ENCODE assay signal across 17 cellular contexts in the genomic region with DNA sequence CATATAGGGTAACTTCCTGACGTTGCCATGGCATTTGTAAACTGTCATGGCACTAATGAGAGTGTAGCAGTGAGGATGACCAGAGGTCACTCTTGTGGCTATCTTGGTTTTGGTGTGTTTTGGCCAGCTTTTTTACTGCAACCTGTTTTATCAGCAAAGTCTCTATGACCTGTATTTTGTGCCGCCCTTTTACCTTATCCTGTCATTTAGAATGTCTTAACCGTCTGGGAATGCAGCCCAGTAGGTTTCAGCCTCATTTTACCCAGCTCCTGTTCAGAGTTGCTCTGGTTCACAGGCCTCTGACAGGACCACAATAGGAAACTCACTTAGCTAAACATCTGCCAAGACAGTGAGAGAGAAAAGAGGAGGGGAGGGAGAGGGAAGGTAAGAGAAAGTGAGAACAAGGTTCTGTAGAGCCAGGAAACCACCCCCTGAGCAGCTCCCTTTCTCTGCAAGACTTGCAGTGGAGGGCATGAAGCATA.
DNase-seq lines count a peak whose midpoint lies in the region; ATAC-seq, FAIRE-seq and TF ChIP-seq lines count a peak whose summit lies in the region.
"Had no signal": no experiment of that assay in that cellular context is flagged by ENCODE, and none has a peak within 500 bp of the region (broad histone marks: within the 10 kb centered on the region; RNA-seq: fewer than 3 reads in every experiment).

No MANE protein-coding gene starts in this region.

- in situ Hi-C loops in GM12878 (cut with MboI), result loop anchor here (5.0 kb wide), 1 partner anchor 297 kb away; no protein-coding TSS in a partner anchor

- POLR2A ChIA-PET in GM12878 (lab: Charles Lee), result interaction anchor here (0.5 to 0.9 kb wide), 6 partner anchors 11 to 238 kb away, joined by 3 to 7 read pairs (median 4); no protein-coding TSS in a partner anchor

- no peak for DNase-seq in GM12878 (ENCODE audit: low read depth, low spot score)
- no peak for DNase-seq in DMS114 treated with DMSO at 0.1 percent for 48 hours (lab: John Stamatoyannopoulos, UW; ENCODE audit: unreplicated experiment)
- DNase-seq in activated T-cell treated with anti-CD3 and anti-CD28 coated beads for 4 hours, result no peak
- no peak for DNase-seq in Ammon's horn (ENCODE audit: low spot score)
- DNase-seq: activated CD4-positive, alpha-beta T cell treated with anti-CD3 and anti-CD28 coated beads, Interleukin-2, amount 50 U/mL, for 4 hours; C1 segment of cervical spinal cord; foreskin melanocyte; naive thymus-derived CD8-positive, alpha-beta T cell; NCI-H446; Peyer's patch had no signal

- H3K27ac ChIP-seq in GM12878 (ENCODE audit: control insufficient read depth, insufficient read depth), result no peak overlapping the region
- H3K27ac ChIP-seq: ascending aorta, Peyer's patch had no signal

- TF ChIP-seq CTCF in GM12878 (IDR thresholded peaks at IDR 0.05 in 2 of 3, conservative IDR thresholded peaks at IDR 0.05 in 1 of 3; ENCODE audit: control insufficient read depth in 2 of 3, extremely low read depth in 1 of 3, insufficient read depth in 1 of 3, low read depth in 3 of 3, low read length in 3 of 3) (no peak), nephron (IDR thresholded peaks at IDR 0.05; ENCODE audit: unreplicated experiment in 3 of 3) (no peak)

- no TSS peak for BruUV-seq in GM12878 (replicated peaks; lab: Mats Ljungman, UMichigan)

- SMC1A ChIA-PET in GM12878 (lab: Charles Lee; ENCODE audit: uncharacterized antibody, unreplicated experiment), result interaction anchor here (0.7 to 1.8 kb wide), 5 partner anchors 11 to 249 kb away, joined by 3 to 4 read pairs (median 3); no protein-coding TSS in a partner anchor

- ATAC-seq in GM18868 (IDR thresholded peaks at IDR 0.05; ENCODE audit: unreplicated experiment), result peak; percentile 79
- peak; percentile 49 for ATAC-seq in HG03354 (IDR thresholded peaks at IDR 0.05; ENCODE audit: poor library complexity, severe bottlenecking, unreplicated experiment)
- peak; percentile 83 for ATAC-seq in GM12878
- no peak for ATAC-seq in GM21360 (IDR thresholded peaks at IDR 0.05; ENCODE audit: unreplicated experiment)
- ATAC-seq: naive thymus-derived CD8-positive, alpha-beta T cell had no signal

- H3K4me3 ChIP-seq in GM12878, result no peak overlapping the region
- H3K4me3 ChIP-seq: ascending aorta, Peyer's patch had no signal

- peak overlapping the region; percentile 27 to 91 (median 72) for H3K27ac Mint-ChIP-seq in nephron
- H3K27ac Mint-ChIP-seq: activated T-helper 2 cell treated with anti-CD3 and anti-CD28 coated beads, Interferon-gamma antibody, Interleukin-2, Interleukin-4, amounts not matched to agents 10 μg/mL and 5 μg/mL and 100 μg/mL, durations not matched to agents 14 hours and 24 hours and 36 hours; naive thymus-derived CD8-positive, alpha-beta T cell had no signal

- peaks cover 15% of the 10 kb centered on the region for H3K4me1 Mint-ChIP-seq in nephron

- H3K27me3 ChIP-seq in GM12878 (replicated peaks in 1 of 2; ENCODE audit: control insufficient read depth in 2 of 2, insufficient read depth in 2 of 2, low read length in 1 of 2), result no peaks in the 10 kb centered on the region
- H3K27me3 ChIP-seq: ascending aorta, Peyer's patch had no signal

- TF ChIP-seq EP300 in GM12878 (IDR thresholded peaks at IDR 0.05; ENCODE audit: borderline replicate concordance in 1 of 2, control insufficient read depth in 1 of 2, low read depth in 2 of 2, low read length in 2 of 2), result no peak

- H3K9ac ChIP-seq in GM12878 (ENCODE audit: control insufficient read depth, insufficient read depth, low read length), result no peak overlapping the region

- H4K20me1 ChIP-seq in GM12878 (ENCODE audit: control insufficient read depth, insufficient read depth), result no peaks in the 10 kb centered on the region

- CTCF ChIA-PET in GM12878 (lab: Yijun Ruan, JAX), result interaction anchor here (0.8 to 5.1 kb wide), 10 partner anchors 10 to 295 kb away, joined by 3 to 46 read pairs (median 3); no protein-coding TSS in a partner anchor

- RAD21 ChIA-PET in GM12878 (lab: Charles Lee; ENCODE audit: unreplicated experiment), result interaction anchor here (0.8 to 1.4 kb wide), 5 partner anchors 11 to 170 kb away, joined by 3 to 8 read pairs (median 3); partner anchors contain the start of gene HSPA2

- H3K4me2 ChIP-seq in GM12878 (ENCODE audit: control insufficient read depth, insufficient read depth), result no peak overlapping the region

- H3K4me1 ChIP-seq in GM12878 (ENCODE audit: control insufficient read depth, insufficient read depth, low read length), result no peaks in the 10 kb centered on the region; the same call in 1 of the 2 replicates
- H3K4me1 ChIP-seq: ascending aorta, Peyer's patch had no signal

- no peaks in the 10 kb centered on the region for H3K27me3 Mint-ChIP-seq in nephron (ENCODE audit: low read depth)

- 55% methylated on average over 3 of the region's 3 CpGs for whole genome bisulfite sequencing in GM12878 (ENCODE audit: insufficient coverage, insufficient replicate concordance, low lambda C conversion rate, missing lambda C conversion rate)

- no peak overlapping the region for H3K4me3 Mint-ChIP-seq in nephron
- H3K4me3 Mint-ChIP-seq: naive thymus-derived CD8-positive, alpha-beta T cell had no signal

- no peaks in the 10 kb centered on the region for H3K79me2 ChIP-seq in GM12878 (ENCODE audit: control insufficient read depth, insufficient read depth, low read length)

- H3K9me3 Mint-ChIP-seq in nephron, result no peaks in the 10 kb centered on the region
- H3K9me3 Mint-ChIP-seq: activated T-helper 2 cell treated with anti-CD3 and anti-CD28 coated beads, Interferon-gamma antibody, Interleukin-2, Interleukin-4, amounts not matched to agents 10 μg/mL and 5 μg/mL and 100 μg/mL, durations not matched to agents 14 hours and 24 hours and 36 hours; naive thymus-derived CD8-positive, alpha-beta T cell had no signal

- H2AFZ ChIP-seq in GM12878 (ENCODE audit: control insufficient read depth, low read depth, low read length), result no peak overlapping the region

- intact Hi-C loops in GM12878 (cut with micrococcal nuclease; ENCODE audit: unreplicated experiment), result loop anchor here (5.0 to 10.0 kb wide), 3 partner anchors 97 to 205 kb away; partner anchors contain the start of gene HSPA2

- TF ChIP-seq POLR2A in GM12878 (IDR thresholded peaks at IDR 0.05; ENCODE audit: low read depth, low read length), result no peak

- H3K36me3 Mint-ChIP-seq in nephron (ENCODE audit: low read depth), result no peaks in the 10 kb centered on the region

- peaks cover 2% of the 10 kb centered on the region; the same call in 1 of the 3 replicates for H3K9me3 ChIP-seq in GM12878 (replicated peaks; ENCODE audit: control insufficient read depth, insufficient read depth, low read length)
- H3K9me3 ChIP-seq: ascending aorta, Peyer's patch had no signal

- no peak for FAIRE-seq in GM12878 (lab: Jason Lieb, UNC)
- FAIRE-seq: G401.6 had no signal

- no peaks in the 10 kb centered on the region for H3K36me3 ChIP-seq in GM12878 (ENCODE audit: control insufficient read depth in 2 of 2, insufficient read depth in 2 of 2, low read length in 1 of 2)
- H3K36me3 ChIP-seq: ascending aorta, Peyer's patch had no signal

- no peak for TF ChIP-seq RAD21 in GM12878 (IDR thresholded peaks at IDR 0.05; ENCODE audit: insufficient read depth, low read depth, low read length)

TF ChIP-seq in GM12878, 131 proteins besides CTCF, POLR2A, EP300 and RAD21 (continues in another document):
- TF ChIP-seq TARDBP (IDR thresholded peaks at IDR 0.05; ENCODE audit: borderline replicate concordance), result no peak
- TF ChIP-seq SIX5 (IDR thresholded peaks at IDR 0.05; ENCODE audit: low read depth, low read length, severe bottlenecking), result no peak
- TF ChIP-seq, protein P1, sequence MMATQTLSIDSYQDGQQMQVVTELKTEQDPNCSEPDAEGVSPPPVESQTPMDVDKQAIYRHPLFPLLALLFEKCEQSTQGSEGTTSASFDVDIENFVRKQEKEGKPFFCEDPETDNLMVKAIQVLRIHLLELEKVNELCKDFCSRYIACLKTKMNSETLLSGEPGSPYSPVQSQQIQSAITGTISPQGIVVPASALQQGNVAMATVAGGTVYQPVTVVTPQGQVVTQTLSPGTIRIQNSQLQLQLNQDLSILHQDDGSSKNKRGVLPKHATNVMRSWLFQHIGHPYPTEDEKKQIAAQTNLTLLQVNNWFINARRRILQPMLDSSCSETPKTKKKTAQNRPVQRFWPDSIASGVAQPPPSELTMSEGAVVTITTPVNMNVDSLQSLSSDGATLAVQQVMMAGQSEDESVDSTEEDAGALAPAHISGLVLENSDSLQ (IDR thresholded peaks at IDR 0.05), result 0 out of 2 replicates have a peak, but pooled peaks have one; percentile 19
- TF ChIP-seq NBN (IDR thresholded peaks at IDR 0.05), result 0 out of 2 replicates have a peak, but pooled peaks have one; percentile 18
- no peak for TF ChIP-seq CBFB (IDR thresholded peaks at IDR 0.05; ENCODE audit: low read depth)
- no peak for TF ChIP-seq SMC3 (IDR thresholded peaks at IDR 0.05; ENCODE audit: borderline replicate concordance, low read length)
- no peak for TF ChIP-seq STAT1 (conservative IDR thresholded peaks at IDR 0.05)
- peak; percentile 81; the same call in 1 of the 2 replicates for TF ChIP-seq BMI1 (IDR thresholded peaks at IDR 0.05; ENCODE audit: borderline replicate concordance)
- TF ChIP-seq PML (IDR thresholded peaks at IDR 0.05; ENCODE audit: low read length), result no peak
- TF ChIP-seq GATAD2B (conservative IDR thresholded peaks at IDR 0.05; ENCODE audit: low read depth), result no peak
- TF ChIP-seq RAD51 (IDR thresholded peaks at IDR 0.05), result no peak
- no peak for TF ChIP-seq HDAC2 (IDR thresholded peaks at IDR 0.05)
- TF ChIP-seq NR2C1 (IDR thresholded peaks at IDR 0.05), result no peak
- TF ChIP-seq IKZF1 (conservative IDR thresholded peaks at IDR 0.05), result no peak
- no peak for TF ChIP-seq CHD4 (IDR thresholded peaks at IDR 0.05)
